In genomic region chr7:30331338-30331737, GRCh38 we compare ENCODE assay signal across 13 cellular contexts. TPM values are rescaled to one million over a fixed set of nuclear protein-coding genes. Genes with fewer than 3 reads are reported as not detected.
A peak's percentile ranks its signal among the peaks of the same experiment; 100 is the strongest.
DNase-seq lines count a peak whose midpoint lies in the region; ATAC-seq, FAIRE-seq and TF ChIP-seq lines count a peak whose summit lies in the region.
"Had no signal": no experiment of that assay in that cellular context is flagged by ENCODE, and none has a peak within 500 bp of the region (broad histone marks: within the 10 kb centered on the region; RNA-seq: fewer than 3 reads in every experiment).

No MANE protein-coding gene starts in this region.

- H3K36me3 ChIP-seq in SK-N-MC (ENCODE audit: insufficient read depth, low read length): no peaks in the 10 kb centered on the region
- no peaks in the 10 kb centered on the region for H3K36me3 ChIP-seq in endothelial cell of umbilical vein (ENCODE audit: control insufficient read depth in 2 of 2, extremely low read depth in 1 of 2, insufficient read depth in 2 of 2, low read length in 2 of 2)
- H3K36me3 ChIP-seq in lower lobe of right lung: no peaks in the 10 kb centered on the region
- H3K36me3 ChIP-seq: esophagus muscularis mucosa had no signal

- H3K9ac ChIP-seq in SK-N-MC (ENCODE audit: insufficient read length): no peak overlapping the region
- H3K9ac ChIP-seq in endothelial cell of umbilical vein (replicated peaks; ENCODE audit: extremely low read depth, insufficient read depth, low read length): no peak overlapping the region

- H3K27ac ChIP-seq in SK-N-MC: peak overlapping the region; percentile 82
- no peak overlapping the region for H3K27ac ChIP-seq in endothelial cell of umbilical vein (ENCODE audit: insufficient read depth, low read depth, low read length)
- no peak overlapping the region for H3K27ac ChIP-seq in lower lobe of right lung

- H3K79me2 ChIP-seq in endothelial cell of umbilical vein (ENCODE audit: control insufficient read depth, insufficient read depth, low read length): no peaks in the 10 kb centered on the region

- H3K27me3 ChIP-seq in endothelial cell of umbilical vein (ENCODE audit: control insufficient read depth in 2 of 2, insufficient read depth in 2 of 2, low read length in 2 of 2) (no peaks in the 10 kb centered on the region), lower lobe of right lung (ENCODE audit: low read depth) (no peaks in the 10 kb centered on the region)
- H3K27me3 ChIP-seq: esophagus muscularis mucosa had no signal

- no peak for FAIRE-seq in endothelial cell of umbilical vein (lab: Jason Lieb, UNC)

- no peak for TF ChIP-seq POLR2A in endothelial cell of umbilical vein (IDR thresholded peaks at IDR 0.05; ENCODE audit: low read depth, low read length)

- TF ChIP-seq CTCF in endothelial cell of umbilical vein (IDR thresholded peaks at IDR 0.05; ENCODE audit: extremely low read depth in 1 of 2, insufficient read depth in 1 of 2, low read depth in 1 of 2, low read length in 2 of 2) (no peak), lower lobe of right lung (IDR thresholded peaks at IDR 0.05) (no peak)

- no TSS peak for BruUV-seq in endothelial cell of umbilical vein (replicated peaks; lab: Mats Ljungman, UMichigan)

- H3K4me2 ChIP-seq in endothelial cell of umbilical vein (ENCODE audit: insufficient read depth, low read length): no peak overlapping the region

- dilution Hi-C loops in endothelial cell of umbilical vein (cut with MboI; ENCODE audit: extremely low pct_ligation_motif_present, low sequenced_read_pairs): no loop called here

- H3K4me1 ChIP-seq in endothelial cell of umbilical vein (ENCODE audit: control insufficient read depth, extremely low read depth, insufficient read depth, low read length) (no peaks in the 10 kb centered on the region), lower lobe of right lung (peaks cover 20% of the 10 kb centered on the region)

- no peak overlapping the region for H2AFZ ChIP-seq in endothelial cell of umbilical vein (ENCODE audit: low read depth, low read length)

- H3K9me1 ChIP-seq in endothelial cell of umbilical vein (replicated peaks; ENCODE audit: control insufficient read depth, extremely low read depth, insufficient read depth, low read length): no peaks in the 10 kb centered on the region

- ATAC-seq in lower lobe of right lung (no peak), GM21723 (IDR thresholded peaks at IDR 0.05; ENCODE audit: unreplicated experiment) (no peak)
- ATAC-seq: Right ventricle myocardium inferior had no signal

- intact Hi-C loops in endothelial cell of umbilical vein (cut with micrococcal nuclease) (no loop called here), lower lobe of right lung (cut with DNase I) (no loop called here)

- peak; percentile 16 for DNase-seq in stimulated activated CD4-positive, alpha-beta T cell treated with anti-CD3 and anti-CD28 coated beads, Interleukin-2, amount 100 ng/mL, for 4 hours (ENCODE audit: low read depth)
- DNase-seq in stimulated activated CD4-positive, alpha-beta T cell treated with anti-CD3 and anti-CD28 coated beads, Interleukin-1b, Interleukin-23, amount 100 ng/mL, for 48 hours: no peak
- no peak for DNase-seq in SK-N-MC (ENCODE audit: low read depth, low spot score)
- peak; percentile 47 for DNase-seq in endothelial cell of umbilical vein (ENCODE audit: low read depth, low spot score)
- no peak for DNase-seq in hippocampal formation (lab: John Stamatoyannopoulos, UW)
- DNase-seq in islet precursor cell: no peak
- no peak for DNase-seq in lower lobe of right lung
- DNase-seq: NCI-H524; stimulated activated CD4-positive, alpha-beta T cell treated with anti-CD3 and anti-CD28 coated beads, Interleukin-2, amount 100 ng/mL, for 48 hours; stimulated activated naive CD8-positive, alpha-beta T cell treated with anti-CD3 and anti-CD28 coated beads, Interleukin-15, Interleukin-2, amounts not matched to agents 100 U/mL and 50 U/mL, for 24 hours had no signal

- CTCF ChIA-PET in endothelial cell of umbilical vein (lab: Charles Lee): interaction anchor here (1.4 kb wide), 1 partner anchor 9 kb away, joined by 3 read pairs; no protein-coding TSS in a partner anchor

- H4K20me1 ChIP-seq in endothelial cell of umbilical vein (replicated peaks; ENCODE audit: control insufficient read depth, extremely low read depth, insufficient read depth, low read length): no peaks in the 10 kb centered on the region

- H3K4me3 ChIP-seq in SK-N-MC: no peak overlapping the region
- H3K4me3 ChIP-seq in endothelial cell of umbilical vein (replicated peaks in 1 of 3; ENCODE audit: insufficient read depth in 1 of 3, low read depth in 1 of 3, low read length in 3 of 3): no peak overlapping the region
- no peak overlapping the region for H3K4me3 ChIP-seq in lower lobe of right lung
- H3K4me3 ChIP-seq: esophagus muscularis mucosa had no signal

- no peaks in the 10 kb centered on the region for H3K9me3 ChIP-seq in SK-N-MC (ENCODE audit: low read depth, low read length)
- H3K9me3 ChIP-seq in endothelial cell of umbilical vein (replicated peaks; ENCODE audit: control insufficient read depth, insufficient read depth, low read length): no peaks in the 10 kb centered on the region
- no peaks in the 10 kb centered on the region for H3K9me3 ChIP-seq in lower lobe of right lung
- H3K9me3 ChIP-seq: esophagus muscularis mucosa had no signal

- POLR2A ChIA-PET in endothelial cell of umbilical vein (lab: Charles Lee): no interaction called here

TF ChIP-seq in endothelial cell of umbilical vein, 7 proteins besides CTCF, POLR2A, EP300 and RAD21:
- no peak for TF ChIP-seq POLR2AphosphoS5 (IDR thresholded peaks at IDR 0.05; ENCODE audit: insufficient read depth, low read depth, low read length)

RNA-seq across cellular contexts. Expression of gene ZNRF2, which starts 46.9 kb away (rescaled TPM):
- 5.7 and 5.9 TPM in 2 replicates for total RNA-seq in endothelial cell of umbilical vein
- polyA plus RNA-seq in endothelial cell of umbilical vein: 0.96 and 1.4 TPM in 2 replicates
- polyA plus RNA-seq in endothelial cell of umbilical vein (2011; cell fraction: cytosol; rRNA removed): 1.3 and 1.5 TPM in 2 replicates
- 1.9 and 2.7 TPM in 2 replicates for polyA plus RNA-seq in endothelial cell of umbilical vein (2011; cell fraction: nucleus; rRNA removed)
- 1.3 and 2.3 TPM in 2 replicates for polyA plus RNA-seq in endothelial cell of umbilical vein (2012)
- polyA minus RNA-seq in endothelial cell of umbilical vein: 1.3 TPM in 2 replicates
- polyA minus RNA-seq in endothelial cell of umbilical vein (2011; cell fraction: cytosol; rRNA and poly(A)+ RNA removed): 12.8 TPM
- polyA minus RNA-seq in endothelial cell of umbilical vein (2011; cell fraction: nucleus; rRNA and poly(A)+ RNA removed): 7.1 and 10.0 TPM in 2 replicates
- 26.6 TPM for total RNA-seq in lower lobe of right lung

Comparison
In these comparisons a context has a peak if more than half of its experiments do, and no peak if none do; other contexts are left out.
1. DNase-seq: peak in stimulated activated CD4-positive, alpha-beta T cell treated with anti-CD3 and anti-CD28 coated beads, Interleukin-2, amount 100 ng/mL, for 4 hours (single experiment) and endothelial cell of umbilical vein (single experiment); none in stimulated activated CD4-positive, alpha-beta T cell treated with anti-CD3 and anti-CD28 coated beads, Interleukin-1b, Interleukin-23, amount 100 ng/mL, for 48 hours (single experiment), SK-N-MC (single experiment), hippocampal formation (0 of 2), islet precursor cell (single experiment) and lower lobe of right lung (single experiment).